36 cellular contexts compared by ENCODE assay signal in genomic region chr2:30964334-30964733, GRCh38.
"Had no signal": no experiment of that assay in that cellular context is flagged by ENCODE, and none has a peak within 500 bp of the region (broad histone marks: within the 10 kb centered on the region; RNA-seq: fewer than 3 reads in every experiment).

No MANE protein-coding gene starts in this region.

- H3K27me3 Mint-ChIP-seq: activated B cell treated with CpG ODN at 0.5 μM for 24 hours had no signal

- DNase-seq: activated B cell treated with CpG ODN at 0.5 μM for 24 hours; activated CD4-positive, alpha-beta memory T cell treated with anti-CD3 and anti-CD28 coated beads for 36 hours; activated CD4-positive, alpha-beta T cell treated with anti-CD3 and anti-CD28 coated beads for 4 hours; activated CD4-positive, alpha-beta T cell treated with anti-CD3 and anti-CD28 coated beads, Interleukin-2, amount 50 U/mL, for 1 hour; activated CD4-positive, CD25-positive, alpha-beta regulatory T cell treated with anti-CD3 and anti-CD28 coated beads, Interleukin-2, amount 50 U/mL, for 72 hours; activated CD8-positive, alpha-beta memory T cell treated with anti-CD3 and anti-CD28 coated beads, Interleukin-2, amount 50 U/mL, for 4 hours; activated effector memory CD4-positive, alpha-beta T cell treated with Interleukin-2 at 50 U/mL for 16 hours; activated naive CD4-positive, alpha-beta T cell treated with anti-CD3 and anti-CD28 coated beads, Interleukin-2, amount 10 ng/mL, durations not matched to agents 7 days and 5 days; activated naive CD8-positive, alpha-beta T cell treated with anti-CD3 and anti-CD28 coated beads, Interleukin-2, amount 50 U/mL, for 24 hours; activated T-cell treated with anti-CD3 and anti-CD28 coated beads for 4 hours; activated T-cell treated with anti-CD3 and anti-CD28 coated beads, Interleukin-2, amount 50 U/mL, for 4 hours; anterior cingulate cortex; caudate nucleus; cerebellar nuclear complex; NCI-H1092 treated with DMSO at 0.1 percent for 48 hours; NCI-H1930; NCI-H2081 treated with DMSO at 0.1 percent for 48 hours; NCI-H226; NCI-H524; NCI-H69; NCI-H82; NK-92 treated with Interleukin-12 subunit alpha and Interleukin-12 subunit beta, amount 100 ng/mL, for 24 hours; PC-3; RPMI8226; SHP77 treated with DMSO at 0.1 percent for 48 hours; SK-N-SH; T-cell; T-helper 2 cell; T-helper 9 cell had no signal

- H3K27ac Mint-ChIP-seq: activated B cell treated with CpG ODN at 0.5 μM for 24 hours; activated CD4-positive, alpha-beta memory T cell treated with anti-CD3 and anti-CD28 coated beads for 36 hours; activated naive CD4-positive, alpha-beta T cell treated with anti-CD3 and anti-CD28 coated beads, Interleukin-2, amount 10 ng/mL, durations not matched to agents 7 days and 5 days; activated naive CD8-positive, alpha-beta T cell; activated naive CD8-positive, alpha-beta T cell treated with anti-CD3 and anti-CD28 coated beads, Interleukin-2, amount 50 U/mL, for 24 hours; activated T-helper 1 cell treated with anti-CD3 and anti-CD28 coated beads, Interleukin-12 subunit alpha, Interleukin-12 subunit beta, Interleukin-2, Interleukin-4 antibody, amounts not matched to agents 30 ng/mL and 10 ng/mL and 1 ng/mL, durations not matched to agents 14 hours and 24 hours and 36 hours; T-cell had no signal

- H3K9ac ChIP-seq: KMS-11, SK-N-SH had no signal

- H3K4me1 ChIP-seq: Peyer's patch, SJSA1 had no signal

- H3K4me2 ChIP-seq: KMS-11, SK-N-SH had no signal

- H3K36me3 ChIP-seq: Peyer's patch, SJSA1 had no signal

- H3K4me3 Mint-ChIP-seq: activated B cell treated with CpG ODN at 0.5 μM for 24 hours; activated CD4-positive, alpha-beta memory T cell treated with anti-CD3 and anti-CD28 coated beads for 36 hours; activated naive CD4-positive, alpha-beta T cell treated with anti-CD3 and anti-CD28 coated beads, Interleukin-2, amount 10 ng/mL, durations not matched to agents 7 days and 5 days; activated naive CD8-positive, alpha-beta T cell; activated naive CD8-positive, alpha-beta T cell treated with anti-CD3 and anti-CD28 coated beads, Interleukin-2, amount 50 U/mL, for 24 hours; activated T-cell treated with anti-CD3 and anti-CD28 coated beads, Interleukin-2, amount 50 U/mL, for 4 hours; activated T-helper 1 cell treated with anti-CD3 and anti-CD28 coated beads, Interleukin-12 subunit alpha, Interleukin-12 subunit beta, Interleukin-2, Interleukin-4 antibody, amounts not matched to agents 30 ng/mL and 10 ng/mL and 1 ng/mL, durations not matched to agents 14 hours and 24 hours and 36 hours; brain; T-cell had no signal

- H3K9me3 Mint-ChIP-seq: activated B cell treated with CpG ODN at 0.5 μM for 24 hours; activated CD4-positive, alpha-beta memory T cell treated with anti-CD3 and anti-CD28 coated beads for 36 hours; activated naive CD4-positive, alpha-beta T cell treated with anti-CD3 and anti-CD28 coated beads, Interleukin-2, amount 10 ng/mL, durations not matched to agents 7 days and 5 days; activated naive CD8-positive, alpha-beta T cell treated with anti-CD3 and anti-CD28 coated beads, Interleukin-2, amount 50 U/mL, for 24 hours; activated T-cell treated with anti-CD3 and anti-CD28 coated beads, Interleukin-2, amount 50 U/mL, for 4 hours; activated T-helper 1 cell treated with anti-CD3 and anti-CD28 coated beads, Interleukin-12 subunit alpha, Interleukin-12 subunit beta, Interleukin-2, Interleukin-4 antibody, amounts not matched to agents 30 ng/mL and 10 ng/mL and 1 ng/mL, durations not matched to agents 14 hours and 24 hours and 36 hours; T-cell had no signal

- H3K4me3 ChIP-seq: Peyer's patch, SJSA1 had no signal

- H3K36me3 Mint-ChIP-seq: activated CD4-positive, alpha-beta memory T cell treated with anti-CD3 and anti-CD28 coated beads for 36 hours; activated naive CD4-positive, alpha-beta T cell treated with anti-CD3 and anti-CD28 coated beads, Interleukin-2, amount 10 ng/mL, durations not matched to agents 7 days and 5 days; activated naive CD8-positive, alpha-beta T cell; brain; T-cell had no signal

- H3K27me3 ChIP-seq: Peyer's patch, SJSA1 had no signal

- H3K27ac ChIP-seq: KMS-11, Peyer's patch, SJSA1, VCaP had no signal

- H3K9me3 ChIP-seq: Peyer's patch, SJSA1, SK-N-SH had no signal

- H3K4me1 Mint-ChIP-seq: activated B cell treated with CpG ODN at 0.5 μM for 24 hours; activated naive CD4-positive, alpha-beta T cell treated with anti-CD3 and anti-CD28 coated beads, Interleukin-2, amount 10 ng/mL, durations not matched to agents 7 days and 5 days; activated naive CD8-positive, alpha-beta T cell treated with anti-CD3 and anti-CD28 coated beads, Interleukin-2, amount 50 U/mL, for 24 hours; T-cell had no signal
